8 cellular contexts compared by ENCODE assay signal in genomic region chr11:120952503-120953229, GRCh38.
DNase-seq lines count a peak whose midpoint lies in the region; ATAC-seq, FAIRE-seq and TF ChIP-seq lines count a peak whose summit lies in the region.

No MANE protein-coding gene starts in this region.

- H3K4me1 Mint-ChIP-seq in T-cell, result peaks cover 16 to 21% (median 19%) of the 10 kb centered on the region in 3 donors

- H3K36me3 ChIP-seq in right atrium auricular region, result no peaks in the 10 kb centered on the region

- H3K9me3 Mint-ChIP-seq in T-cell, result no peaks in the 10 kb centered on the region

- H3K4me3 Mint-ChIP-seq in T-cell, result peak overlapping the region; percentile 53 to 82 (median 68)

- peaks cover 0 to 15% of the 10 kb centered on the region in 2 donors for H3K4me1 ChIP-seq in right atrium auricular region

- H3K27ac Mint-ChIP-seq in T-cell, result no peak overlapping the region

- CTCF ChIA-PET in AG04450 (lab: Charles Lee) (interaction anchor here (0.6 to 2.3 kb wide), 13 partner anchors 8 to 658 kb away, joined by 3 to 8 read pairs (median 4); partner anchors contain the start of gene GRIK4), T-cell (lab: Charles Lee) (interaction anchor here (0.6 to 1.0 kb wide), 4 partner anchors 107 to 617 kb away, joined by 3 to 10 read pairs (median 5); no protein-coding TSS in a partner anchor)

- TF ChIP-seq CTCF in AG04450 (IDR thresholded peaks at IDR 0.05; ENCODE audit: low read depth, low read length) (peak; percentile 77), right atrium auricular region (IDR thresholded peaks at IDR 0.05) (peak; percentile 85 to 90)

- peaks cover 15% of the 10 kb centered on the region for H3K27me3 ChIP-seq in AG04450 (ENCODE audit: control insufficient read depth, insufficient read depth, low read length)
- no peaks in the 10 kb centered on the region for H3K27me3 ChIP-seq in right atrium auricular region

- ATAC-seq in T-cell (replicated peaks in 1 of 4) (peak; percentile 50 to 69 (median 57)), GM18861 (IDR thresholded peaks at IDR 0.05; ENCODE audit: unreplicated experiment) (no peak)

- POLR2A ChIA-PET in AG04450 (lab: Yijun Ruan, JAX) (no interaction called here), T-cell (lab: Charles Lee) (no interaction called here)

- FAIRE-seq in GM19239 (lab: Jason Lieb, UNC), result peak; percentile 96

- no peaks in the 10 kb centered on the region; the same call in 1 of the 2 replicates for H3K9me3 ChIP-seq in AG04450 (ENCODE audit: control insufficient read depth, insufficient read depth, low read length)
- no peaks in the 10 kb centered on the region for H3K9me3 ChIP-seq in right atrium auricular region

- H3K4me3 ChIP-seq in AG04450 (ENCODE audit: low read depth, low read length) (no peak overlapping the region), right atrium auricular region (peak overlapping the region in 1 of 2 donors; percentile 7)

- peaks cover 12 to 36% of the 10 kb centered on the region in 2 donors for H3K27me3 Mint-ChIP-seq in T-cell

- DNase-seq in AG04450 (ENCODE audit: low read depth, low spot score) (peak; percentile 21), GM19239 (ENCODE audit: insufficient read length, low spot score) (peak; percentile 62), NCI-H1436 (lab: John Stamatoyannopoulos, UW) (peak; percentile 79), T-cell (peak in 32 of 34 experiments; percentile 12 to 58 (median 42)), anterior cingulate cortex (lab: John Stamatoyannopoulos, UW) (peak; percentile 13 to 87 (median 66)), right atrium auricular region (ENCODE audit: low spot score) (no peak), retina (peak; percentile 86)

- no peaks in the 10 kb centered on the region for H3K36me3 Mint-ChIP-seq in T-cell

- H3K27ac ChIP-seq in AG04450 (ENCODE audit: low read depth, low read length) (no peak overlapping the region), right atrium auricular region (peak overlapping the region; percentile 28 to 58)
